Comparison of ENCODE assay signal across 8 cellular contexts in the genomic region with DNA sequence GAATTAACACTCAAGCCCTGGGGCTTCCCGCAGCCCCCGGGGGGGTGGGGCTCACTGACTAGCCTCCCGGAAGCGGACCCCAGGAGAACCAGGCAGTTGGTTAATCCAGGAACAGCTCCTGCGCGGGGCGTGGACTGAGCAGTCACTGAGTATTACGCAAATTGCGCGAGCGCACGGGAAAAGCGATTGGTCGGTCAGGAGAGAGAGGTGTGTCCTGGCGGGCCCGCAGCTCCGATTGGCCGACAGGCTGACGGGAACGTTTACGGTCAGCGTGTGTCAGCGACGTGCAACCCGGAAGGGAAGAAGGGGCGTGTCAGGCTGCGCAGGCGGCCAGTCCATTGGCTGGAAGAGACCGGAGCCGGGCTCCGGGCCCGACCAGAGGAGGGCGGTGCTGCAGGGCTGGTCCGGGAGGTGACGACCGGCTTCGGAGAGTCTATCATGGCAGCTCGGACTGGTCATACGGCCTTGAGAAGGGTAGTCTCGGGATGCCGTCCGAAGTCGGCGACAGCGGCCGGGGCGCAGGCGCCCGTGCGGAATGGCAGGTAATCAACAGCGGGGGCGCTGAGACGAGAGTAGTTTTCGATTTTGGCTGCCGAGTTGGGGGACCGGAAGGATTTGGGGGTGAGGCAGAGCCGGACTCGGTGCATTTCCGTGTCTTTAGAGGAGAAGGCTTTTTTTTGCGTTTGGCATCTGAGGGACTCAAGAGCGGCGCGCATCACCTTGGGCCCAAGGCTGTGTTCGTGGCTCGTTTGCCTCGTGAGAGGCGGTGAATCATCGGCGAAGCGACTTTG. TPM values are rescaled to one million over a fixed set of nuclear protein-coding genes. Genes with fewer than 3 reads are reported as not detected.
DNase-seq lines count a peak whose midpoint lies in the region; ATAC-seq and TF ChIP-seq lines count a peak whose summit lies in the region.

Gene COQ10B, plus strand, starts transcription at position 430 of the 791 bp plus-strand sequence. Its CDS starts 9 bp downstream, at position 439.

- H3K9me3 ChIP-seq in DOHH2 (ENCODE audit: control insufficient read depth, insufficient read depth, low read length) (no peaks in the 10 kb centered on the region), Karpas-422 (ENCODE audit: low read length) (no peaks in the 10 kb centered on the region), esophagus squamous epithelium (no peaks in the 10 kb centered on the region)

- intact Hi-C loops in esophagus squamous epithelium (cut with DNase I) = loop anchor here (5.0 kb wide), 1 partner anchor 44 kb away; the partner anchor contains the start of gene HSPD1

- ATAC-seq in GM21825 (IDR thresholded peaks at IDR 0.05; ENCODE audit: unreplicated experiment) = peak; percentile 94

- 0% methylated on average over 9 to 35 of the region's 70 CpGs for WGBS in esophagus squamous epithelium, 2 donors

- TF ChIP-seq POLR2A in esophagus squamous epithelium (IDR thresholded peaks at IDR 0.05) = peak in 3 of 4 donors; percentile 64 to 94 (median 75)

- H3K4me3 ChIP-seq in DOHH2 (ENCODE audit: low read length) = peak within 1 kb of the TSS; percentile 88
- H3K4me3 ChIP-seq in Karpas-422 (ENCODE audit: low read length) = peak within 1 kb of the TSS; percentile 80
- H3K4me3 ChIP-seq in esophagus squamous epithelium = peak within 1 kb of the TSS; percentile 66 to 97 (median 92)

- H2AFZ ChIP-seq in Karpas-422 (ENCODE audit: low read length) = peak within 1 kb of the TSS; percentile 65

- peak within 1 kb of the TSS; percentile 52 for H3K27ac ChIP-seq in DOHH2 (ENCODE audit: low read depth, low read length)
- peak within 1 kb of the TSS; percentile 83 for H3K27ac ChIP-seq in Karpas-422 (ENCODE audit: low read length)
- peak within 1 kb of the TSS; percentile 98 to 100 (median 100) for H3K27ac ChIP-seq in esophagus squamous epithelium

- H3K4me1 ChIP-seq in DOHH2 (ENCODE audit: control insufficient read depth, low read length) (peaks cover 17% of the 10 kb centered on the region), Karpas-422 (ENCODE audit: low read length) (peaks cover 16% of the 10 kb centered on the region), esophagus squamous epithelium (peaks cover 8 to 44% (median 16%) of the 10 kb centered on the region in 3 donors)

- H3K36me3 ChIP-seq in DOHH2 (ENCODE audit: control insufficient read depth, low read length) = peaks cover 6% of the 10 kb centered on the region
- peaks cover 6% of the 10 kb centered on the region; the same call in 1 of the 2 replicates for H3K36me3 ChIP-seq in Karpas-422 (ENCODE audit: insufficient read depth, low read length)
- no peaks in the 10 kb centered on the region for H3K36me3 ChIP-seq in esophagus squamous epithelium

- no peaks in the 10 kb centered on the region for H3K27me3 ChIP-seq in DOHH2 (ENCODE audit: control insufficient read depth, low read length)
- H3K27me3 ChIP-seq in Karpas-422 (ENCODE audit: low read length) = no peaks in the 10 kb centered on the region
- H3K27me3 ChIP-seq in esophagus squamous epithelium = no peaks in the 10 kb centered on the region

- peak within 1 kb of the TSS; percentile 89 for H3K4me2 ChIP-seq in DOHH2 (ENCODE audit: low read length)
- peak within 1 kb of the TSS; percentile 98 for H3K4me2 ChIP-seq in Karpas-422 (ENCODE audit: low read depth, low read length, poor library complexity, severe bottlenecking)

- TF ChIP-seq CTCF in DOHH2 (IDR thresholded peaks at IDR 0.05; ENCODE audit: low read depth, low read length, poor library complexity, severe bottlenecking) (peak; percentile 41), esophagus squamous epithelium (IDR thresholded peaks at IDR 0.05) (peak in 4 of 6 experiments; percentile 5 to 44 (median 34))

- H3K79me2 ChIP-seq in DOHH2 (ENCODE audit: control insufficient read depth, low read length) (peaks cover 51% of the 10 kb centered on the region), Karpas-422 (ENCODE audit: low read length) (peaks cover 45% of the 10 kb centered on the region)

- H4K20me1 ChIP-seq in DOHH2 (ENCODE audit: control insufficient read depth, insufficient read depth, low read depth, low read length) (0 out of 2 replicates have a peak, but pooled peaks cover 4% of the 10 kb centered on the region), Karpas-422 (ENCODE audit: insufficient read depth, low read depth, low read length) (peaks cover 19% of the 10 kb centered on the region)

- peak within 1 kb of the TSS; percentile 88 for H3K9ac ChIP-seq in Karpas-422 (ENCODE audit: low read length)

- DNase-seq in Karpas-422 = peak; percentile 100
- DNase-seq in RKO (ENCODE audit: low spot score) = peak; percentile 100
- DNase-seq in activated T-helper 1 cell treated with Interleukin-2 at 50 U/mL for 16 hours (ENCODE audit: low read depth) = peak; percentile 98
- DNase-seq in esophagus squamous epithelium (lab: John Stamatoyannopoulos, UW) = peak; percentile 96
- peak; percentile 99 for DNase-seq in myocyte (ENCODE audit: low read depth)
- peak; percentile 96 to 99 for DNase-seq in stimulated activated CD8-positive, alpha-beta memory T cell treated with anti-CD3 and anti-CD28 coated beads, Interleukin-7, amount 100 ng/mL, for 48 hours (ENCODE audit: extremely low read depth in 1 of 2, low read depth in 1 of 2)

- H3F3A ChIP-seq in DOHH2 (ENCODE audit: control insufficient read depth, insufficient read depth) = 0 out of 2 replicates have a peak, but pooled peaks cover 2% of the 10 kb centered on the region

- H3K9me2 ChIP-seq in DOHH2 (replicated peaks; ENCODE audit: control insufficient read depth, low read length) (no peaks in the 10 kb centered on the region), Karpas-422 (replicated peaks; ENCODE audit: insufficient read depth, low read length) (no peaks in the 10 kb centered on the region)

RNA-seq across cellular contexts. Expression of gene COQ10B, which starts in this region (rescaled TPM):
- 12.3 and 23.5 TPM in 2 replicates for total RNA-seq in Karpas-422 (2014; rRNA removed; shearing (Covaris generic); ENCODE audit: low replicate concordance)
- total RNA-seq in esophagus squamous epithelium (10 to 100 TPM; 15.9 to 26.3 (median 22.7) TPM), myocyte (35.8 and 40.1 TPM in 2 replicates)
- polyA plus RNA-seq in myocyte (2012) = 19.8 TPM

Comparison
In these comparisons a context has a peak if more than half of its experiments do, and no peak if none do; other contexts are left out.
1. Peak in every context shown above with its lines: DNase-seq, ATAC-seq, H3K4me3 ChIP-seq and H3K27ac ChIP-seq.